ENCODE assay signal across 1 cellular context in genomic region chr12:62983594-62983993, GRCh38.
TF ChIP-seq lines count a peak whose summit lies in the region.

No MANE protein-coding gene starts in this region.

TF ChIP-seq in H1, 55 proteins besides CTCF, POLR2A, EP300 and RAD21:
- no peak for TF ChIP-seq RNF2 (IDR thresholded peaks at IDR 0.05; ENCODE audit: borderline replicate concordance, low read depth, low read length, missing control alignments, poor library complexity, severe bottlenecking)
- no peak for TF ChIP-seq TAF1 (IDR thresholded peaks at IDR 0.05; ENCODE audit: low read depth, low read length)
- no peak for TF ChIP-seq EGR1 (IDR thresholded peaks at IDR 0.05; ENCODE audit: borderline replicate concordance, low read depth, low read length)
- no peak for TF ChIP-seq KDM5A (IDR thresholded peaks at IDR 0.05; ENCODE audit: low read length)
- TF ChIP-seq, protein P1, sequence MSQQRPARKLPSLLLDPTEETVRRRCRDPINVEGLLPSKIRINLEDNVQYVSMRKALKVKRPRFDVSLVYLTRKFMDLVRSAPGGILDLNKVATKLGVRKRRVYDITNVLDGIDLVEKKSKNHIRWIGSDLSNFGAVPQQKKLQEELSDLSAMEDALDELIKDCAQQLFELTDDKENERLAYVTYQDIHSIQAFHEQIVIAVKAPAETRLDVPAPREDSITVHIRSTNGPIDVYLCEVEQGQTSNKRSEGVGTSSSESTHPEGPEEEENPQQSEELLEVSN (IDR thresholded peaks at IDR 0.05), result no peak
- no peak for TF ChIP-seq SIN3A (conservative IDR thresholded peaks at IDR 0.05 in 1 of 2, IDR thresholded peaks at IDR 0.05 in 1 of 2; ENCODE audit: low read depth in 1 of 2, low read length in 2 of 2)
- no peak for TF ChIP-seq CTBP2 (IDR thresholded peaks at IDR 0.05; ENCODE audit: borderline replicate concordance, insufficient read depth, insufficient read length, low read length)
- no peak for TF ChIP-seq CHD2 (IDR thresholded peaks at IDR 0.05; ENCODE audit: low read length)
- no peak for TF ChIP-seq CEBPB (IDR thresholded peaks at IDR 0.05; ENCODE audit: low read depth, low read length)
- no peak for TF ChIP-seq HDAC6 (IDR thresholded peaks at IDR 0.05; ENCODE audit: low read depth, low read length)
- TF ChIP-seq CBX5 (IDR thresholded peaks at IDR 0.05; ENCODE audit: low read depth, low read length), result no peak
- no peak for TF ChIP-seq PHF8 (conservative IDR thresholded peaks at IDR 0.05; ENCODE audit: low read depth, low read length)
